8 cellular contexts compared by ENCODE assay signal in genomic region chr7:6965051-6965450, GRCh38.
A peak's percentile ranks its signal among the peaks of the same experiment; 100 is the strongest.
DNase-seq lines count a peak whose midpoint lies in the region; TF ChIP-seq lines count a peak whose summit lies in the region.
"Not testable (repeated sequence)": the region's sequence is repeated elsewhere in the genome, so short reads cannot be mapped to it uniquely, and the experiment has no call there.

No MANE protein-coding gene starts in this region.

- TF ChIP-seq CTCF in GM06990 (IDR thresholded peaks at IDR 0.05; ENCODE audit: insufficient read depth, low read length, poor library complexity, severe bottlenecking) (peak; percentile 30), tibial nerve (IDR thresholded peaks at IDR 0.05) (peak in 2 of 5 experiments; percentile 13 to 37)

- not testable (repeated sequence) for DNase-seq in GM06990 (ENCODE audit: extremely low read depth, insufficient read length)
- DNase-seq in NCI-H1092 treated with DMSO at 0.1 percent for 48 hours (lab: John Stamatoyannopoulos, UW) (peak; percentile 18), SKM-1 treated with dmso at 0.1 percent for 144 hours (lab: John Stamatoyannopoulos, UW; ENCODE audit: unreplicated experiment) (peak; percentile 16), cerebellar cortex (ENCODE audit: low spot score) (peak; percentile 4), kidney tubule cell (ENCODE audit: low spot score) (peak; percentile 48), tibial nerve (ENCODE audit: low spot score in 2 of 2) (peak; percentile 28 to 61)
- peak; percentile 21 for DNase-seq in activated CD8-positive, alpha-beta memory T cell treated with anti-CD3 and anti-CD28 coated beads, Interleukin-2, amount 50 U/mL, for 24 hours (ENCODE audit: extremely low read depth)
- DNase-seq in stimulated activated CD4-positive, alpha-beta T cell treated with anti-CD3 and anti-CD28 coated beads, Interleukin-12 subunit alpha, Interleukin-12 subunit beta, amount 100 ng/mL, for 24 hours (ENCODE audit: low read depth in 2 of 2) = peak; percentile 21 to 54

- not testable (repeated sequence) for H3K9me3 ChIP-seq in tibial nerve

- not testable (repeated sequence) for H3K4me3 ChIP-seq in GM06990 (replicated peaks; ENCODE audit: low read depth, low read length); tibial nerve

- not testable (repeated sequence) for TF ChIP-seq EP300 in tibial nerve (IDR thresholded peaks at IDR 0.05)

- not testable (repeated sequence) for H3K36me3 ChIP-seq in GM06990 (ENCODE audit: control insufficient read depth, insufficient read depth, low read length); tibial nerve

- not testable (repeated sequence) for TF ChIP-seq POLR2A in tibial nerve (IDR thresholded peaks at IDR 0.05)

- H3K4me1 ChIP-seq in tibial nerve = not testable (repeated sequence)

- 41 to 52% methylated on average over 6 of the region's 6 CpGs for WGBS in tibial nerve, 2 donors

- H3K27ac ChIP-seq in tibial nerve = not testable (repeated sequence)

- not testable (repeated sequence) for H3K27me3 ChIP-seq in GM06990 (replicated peaks; ENCODE audit: control insufficient read depth, insufficient read depth, low read length); tibial nerve
